10 cellular contexts compared by ENCODE assay signal in genomic region chr1:16796179-16796578, GRCh38. TPM values are rescaled to one million over a fixed set of nuclear protein-coding genes. Genes with fewer than 3 reads are reported as not detected.
DNase-seq lines count a peak whose midpoint lies in the region; ATAC-seq and TF ChIP-seq lines count a peak whose summit lies in the region.
"Not testable (repeated sequence)": the region's sequence is repeated elsewhere in the genome, so short reads cannot be mapped to it uniquely, and the experiment has no call there.
"Had no signal": no experiment of that assay in that cellular context is flagged by ENCODE, and none has a peak within 500 bp of the region (broad histone marks: within the 10 kb centered on the region; RNA-seq: fewer than 3 reads in every experiment).

No MANE protein-coding gene starts in this region.

- H3K27ac Mint-ChIP-seq in brain, result peak overlapping the region in 4 of 5 experiments; percentile 48 to 90 (median 62)

- not testable (repeated sequence) for H3K27me3 ChIP-seq in RWPE2 (ENCODE audit: insufficient read depth, poor library complexity, severe bottlenecking); lung (ENCODE audit: control insufficient read depth, insufficient read depth); aorta (ENCODE audit: control insufficient read depth in 1 of 2, insufficient read depth in 2 of 2, low read length in 1 of 2)
- H3K27me3 ChIP-seq in heart right ventricle (peaks cover 0 to 37% (median 18%) of the 10 kb centered on the region in 7 donors), spleen (replicated peaks in 1 of 7) (peaks cover 0 to 24% (median 4%) of the 10 kb centered on the region in 7 donors)

- TF ChIP-seq POLR2A in spleen (IDR thresholded peaks at IDR 0.05), result not testable (repeated sequence)

- H3K4me3 Mint-ChIP-seq in brain, result peak overlapping the region in 4 of 5 experiments; percentile 42 to 64 (median 62)

- not testable (repeated sequence) for H3K36me3 Mint-ChIP-seq in brain

- peak; percentile 23; the same call in 1 of the 3 replicates for ATAC-seq in RWPE2 (ENCODE audit: low read depth)
- peak; percentile 52 for ATAC-seq in esophagus mucosa
- peak in 7 of 8 donors; percentile 30 to 61 (median 40) for ATAC-seq in heart right ventricle
- ATAC-seq in lung (ENCODE audit: insufficient read depth, low FRiP score), result peak; percentile 11
- peak; percentile 20 for ATAC-seq in omental fat pad (ENCODE audit: low FRiP score)
- peak; percentile 64 for ATAC-seq in aorta (ENCODE audit: low FRiP score)

- WGBS in heart right ventricle, 2 donors, result 51 to 58% methylated on average over 8 of the region's 8 CpGs
- 77 to 80% methylated on average over 8 of the region's 8 CpGs for WGBS in lung, 2 donors
- WGBS in spleen, 5 donors, result 69 to 84% (median 77%) methylated on average over 8 of the region's 8 CpGs
- WGBS in aorta, 2 donors, result 57 to 75% methylated on average over 7 to 8 of the region's 8 CpGs

- not testable (repeated sequence) for H3K4me1 ChIP-seq in RWPE2 (ENCODE audit: insufficient read depth, poor library complexity, severe bottlenecking); heart right ventricle; lung (ENCODE audit: control insufficient read depth in 2 of 2, insufficient read depth in 2 of 2, low read length in 2 of 2); spleen; aorta (ENCODE audit: control insufficient read depth in 1 of 2, insufficient read depth in 2 of 2, low read length in 2 of 2)

- not testable (repeated sequence) for TF ChIP-seq CTCF in RWPE2 (IDR thresholded peaks at IDR 0.05; ENCODE audit: poor library complexity, severe bottlenecking); brain (conservative IDR thresholded peaks at IDR 0.05); heart right ventricle (IDR thresholded peaks at IDR 0.05); lung (IDR thresholded peaks at IDR 0.05; ENCODE audit: control extremely low read depth, extremely low read depth); omental fat pad (IDR thresholded peaks at IDR 0.05); spleen (IDR thresholded peaks at IDR 0.05 in 8 of 11, conservative IDR thresholded peaks at IDR 0.05 in 3 of 11)

- H3K9me3 Mint-ChIP-seq in brain, result not testable (repeated sequence)

- intact Hi-C loops in heart right ventricle (cut with DNase I); spleen (cut with DNase I; ENCODE audit: low total_unique reads); aorta (cut with DNase I): not testable (repeated sequence)

- peaks cover 10% of the 10 kb centered on the region for H3K4me1 Mint-ChIP-seq in brain

- not testable (repeated sequence) for H3K27me3 Mint-ChIP-seq in brain

- not testable (repeated sequence) for H3K27ac ChIP-seq in RWPE2 (ENCODE audit: poor library complexity, severe bottlenecking); heart right ventricle; lung (ENCODE audit: low read depth in 1 of 2, low read length in 1 of 2); spleen; aorta (ENCODE audit: low read depth in 1 of 2, low read length in 2 of 2)

- DNase-seq in RWPE2 (ENCODE audit: low spot score); heart right ventricle; lung (ENCODE audit: low spot score); omental fat pad (ENCODE audit: low spot score): not testable (repeated sequence)
- peak; percentile 38 for DNase-seq in spleen
- DNase-seq in aorta, result peak in 1 of 2 donors; percentile 36

- H3K9me3 ChIP-seq in RWPE2 (ENCODE audit: severe bottlenecking); heart right ventricle; lung (ENCODE audit: control insufficient read depth in 2 of 2, insufficient read depth in 1 of 2, low read length in 1 of 2); spleen; aorta (ENCODE audit: control insufficient read depth, low read length): not testable (repeated sequence)

- H3K4me3 ChIP-seq in RWPE2 (ENCODE audit: severe bottlenecking); heart right ventricle; lung; spleen; aorta (ENCODE audit: low read length in 2 of 2): not testable (repeated sequence)

- H3K36me3 ChIP-seq in RWPE2 (ENCODE audit: low read depth); heart right ventricle; lung (ENCODE audit: control insufficient read depth in 2 of 2, insufficient read depth in 2 of 2, low read length in 2 of 2); spleen; aorta (ENCODE audit: control insufficient read depth in 1 of 2, insufficient read depth in 2 of 2, low read length in 1 of 2): not testable (repeated sequence)

RNA-seq across cellular contexts. Expression of gene RNU1-4, which starts 55.9 kb away (rescaled TPM):
- polyA plus RNA-seq in brain (ENCODE audit: insufficient read depth, low read depth, low replicate concordance) (not detected), heart right ventricle (not detected), lung (not detected), spleen (not detected), aorta (not detected)
- total RNA-seq in esophagus mucosa (6,387 TPM), heart right ventricle (1,000 to 10,000 TPM in 8 of 10 donors, 100 to 1,000 TPM in 2; 635 to 5,242 (median 1,949) TPM), lung (1,000 to 10,000 TPM in 1 of 2 donors, under 1 TPM in 1; under 0.01 to 3,134 TPM), omental fat pad (under 1 TPM; under 0.01 TPM), spleen (1,000 to 10,000 TPM in 4 of 7 donors, under 1 TPM in 3; under 0.01 to 8,075 (median 6,234) TPM), aorta (1,000 to 10,000 TPM; 7,231 to 8,154 TPM)
- total RNA-seq: H4, HT1080 had no signal

Comparison
In these comparisons a context has a peak if more than half of its experiments do, and no peak if none do; other contexts are left out.
1. ATAC-seq: peak in every context shown above with its lines; median percentile 64 in aorta; 52 in esophagus mucosa; 40 in heart right ventricle; 23 in RWPE2; 20 in omental fat pad; 11 in lung.